ENCODE assay signal across 24 cellular contexts in genomic region chr2:121723316-121723715, GRCh38. TPM values are rescaled to one million over a fixed set of nuclear protein-coding genes. Genes with fewer than 3 reads are reported as not detected.
DNase-seq lines count a peak whose midpoint lies in the region; ATAC-seq and TF ChIP-seq lines count a peak whose summit lies in the region.
"Had no signal": no experiment of that assay in that cellular context is flagged by ENCODE, and none has a peak within 500 bp of the region (broad histone marks: within the 10 kb centered on the region; RNA-seq: fewer than 3 reads in every experiment).

No MANE protein-coding gene starts in this region.

- H3K4me1 ChIP-seq in mammary epithelial cell (ENCODE audit: insufficient read depth, low read length) = peaks cover 12% of the 10 kb centered on the region
- H3K4me1 ChIP-seq: neural progenitor cell, prostate gland, uterus had no signal

- H3K4me2 ChIP-seq in mammary epithelial cell (ENCODE audit: insufficient read depth, low read depth, low read length) = no peak overlapping the region
- H3K4me2 ChIP-seq: neural progenitor cell had no signal

- DNase-seq in MCF 10A (ENCODE audit: unreplicated experiment) (no peak), mammary epithelial cell (no peak), mesenteric fat pad (ENCODE audit: low spot score) (peak; percentile 4), GF-D8 (lab: John Stamatoyannopoulos, UW) (no peak), omental fat pad (ENCODE audit: low spot score) (no peak)
- DNase-seq in activated T-helper 2 cell treated with anti-CD3 and anti-CD28 coated beads, Interferon-gamma antibody, Interleukin-2, Interleukin-4, amounts not matched to agents 10 μg/mL and 5 μg/mL and 100 μg/mL, durations not matched to agents 14 hours and 24 hours and 36 hours (ENCODE audit: low spot score) = no peak
- DNase-seq: activated CD4-positive, alpha-beta T cell treated with anti-CD3 and anti-CD28 coated beads for 4 hours; activated gamma-delta T cell; central memory CD4-positive, alpha-beta T cell; dermis blood vessel endothelial cell; DND-41; head of caudate nucleus; Karpas-422; NCI-H1694; NCI-H524 treated with DMSO at 0.1 percent for 48 hours; T-helper 17 cell; uterus had no signal

- H3K27ac ChIP-seq in mammary epithelial cell (ENCODE audit: insufficient read depth, low read depth, low read length) = no peak overlapping the region
- H3K27ac ChIP-seq: C4-2B, neural progenitor cell, prostate gland, suprapubic skin, uterus had no signal

- TF ChIP-seq CTCF in MCF 10A (IDR thresholded peaks at IDR 0.05; ENCODE audit: unreplicated experiment) (no peak), mammary epithelial cell (conservative IDR thresholded peaks at IDR 0.05 in 1 of 2, IDR thresholded peaks at IDR 0.05 in 1 of 2; ENCODE audit: extremely low read depth in 1 of 2, insufficient read depth in 1 of 2, low read depth in 1 of 2, low read length in 2 of 2) (no peak), omental fat pad (IDR thresholded peaks at IDR 0.05) (no peak)

- no peaks in the 10 kb centered on the region for H3K27me3 ChIP-seq in mammary epithelial cell (ENCODE audit: insufficient read depth, low read length)
- H3K27me3 ChIP-seq: neural progenitor cell, suprapubic skin, uterus had no signal

- no peaks in the 10 kb centered on the region for H3K79me2 ChIP-seq in mammary epithelial cell (ENCODE audit: insufficient read depth, low read length)

- H3K4me1 Mint-ChIP-seq in MCF 10A (ENCODE audit: insufficient read depth, unreplicated experiment) = peaks cover 13% of the 10 kb centered on the region
- peaks cover 21% of the 10 kb centered on the region for H3K4me1 Mint-ChIP-seq in activated T-helper 2 cell treated with anti-CD3 and anti-CD28 coated beads, Interferon-gamma antibody, Interleukin-2, Interleukin-4, amounts not matched to agents 10 μg/mL and 5 μg/mL and 100 μg/mL, durations not matched to agents 14 hours and 24 hours and 36 hours (ENCODE audit: low read depth)
- H3K4me1 Mint-ChIP-seq: neural progenitor cell had no signal

- no peak overlapping the region for H3K4me3 Mint-ChIP-seq in MCF 10A (ENCODE audit: unreplicated experiment)
- H3K4me3 Mint-ChIP-seq in activated T-helper 2 cell treated with anti-CD3 and anti-CD28 coated beads, Interferon-gamma antibody, Interleukin-2, Interleukin-4, amounts not matched to agents 10 μg/mL and 5 μg/mL and 100 μg/mL, durations not matched to agents 14 hours and 24 hours and 36 hours (ENCODE audit: low read depth) = no peak overlapping the region
- H3K4me3 Mint-ChIP-seq: neural progenitor cell, T-helper 17 cell had no signal

- no peaks in the 10 kb centered on the region for H3K9me3 Mint-ChIP-seq in MCF 10A (ENCODE audit: unreplicated experiment)
- no peaks in the 10 kb centered on the region for H3K9me3 Mint-ChIP-seq in activated T-helper 2 cell treated with anti-CD3 and anti-CD28 coated beads, Interferon-gamma antibody, Interleukin-2, Interleukin-4, amounts not matched to agents 10 μg/mL and 5 μg/mL and 100 μg/mL, durations not matched to agents 14 hours and 24 hours and 36 hours
- H3K9me3 Mint-ChIP-seq: neural progenitor cell had no signal

- ATAC-seq in GM18520 (IDR thresholded peaks at IDR 0.05; ENCODE audit: unreplicated experiment) = no peak
- ATAC-seq in omental fat pad (ENCODE audit: low FRiP score) = no peak
- ATAC-seq: GM12878, T-helper 17 cell had no signal

- in situ Hi-C loops in mammary epithelial cell (cut with MboI; ENCODE audit: low sequenced_read_pairs in 2 of 2) = loop anchor here (25.0 kb wide), 1 partner anchor 636 kb away; no protein-coding TSS in a partner anchor

- BruUV-seq in MCF 10A (replicated peaks; lab: Mats Ljungman, UMichigan) (no TSS peak), mammary epithelial cell (replicated peaks; lab: Mats Ljungman, UMichigan) (no TSS peak)

- POLR2A ChIA-PET in MCF 10A (lab: Yijun Ruan, JAX) = interaction anchor here (0.7 to 4.4 kb wide), 7 partner anchors 13 to 233 kb away, joined by 3 to 43 read pairs (median 8); partner anchors contain the start of genes CLASP1, NIFK and RNU4ATAC

- 85% methylated on average over 4 of the region's 5 CpGs for WGBS in mammary epithelial cell (ENCODE audit: low coverage, missing lambda C conversion rate)

- H3K36me3 ChIP-seq in mammary epithelial cell (ENCODE audit: insufficient read depth, low read length) = peaks cover 12% of the 10 kb centered on the region
- H3K36me3 ChIP-seq: prostate gland, uterus had no signal

- no peaks in the 10 kb centered on the region for H3K27me3 Mint-ChIP-seq in MCF 10A (ENCODE audit: insufficient read depth, unreplicated experiment)
- no peaks in the 10 kb centered on the region for H3K27me3 Mint-ChIP-seq in activated T-helper 2 cell treated with anti-CD3 and anti-CD28 coated beads, Interferon-gamma antibody, Interleukin-2, Interleukin-4, amounts not matched to agents 10 μg/mL and 5 μg/mL and 100 μg/mL, durations not matched to agents 14 hours and 24 hours and 36 hours (ENCODE audit: low read depth)
- H3K27me3 Mint-ChIP-seq: T-helper 17 cell had no signal

- dilution Hi-C loops in mammary epithelial cell (cut with HindIII; ENCODE audit: low sequenced_read_pairs) = loop anchor here (5.0 kb wide), 2 partner anchors 71 to 196 kb away; no protein-coding TSS in a partner anchor

- no peak overlapping the region for H3K9ac ChIP-seq in mammary epithelial cell (ENCODE audit: insufficient read depth, low read length)
- H3K9ac ChIP-seq: neural progenitor cell had no signal

- H2AFZ ChIP-seq in mammary epithelial cell (ENCODE audit: low read depth, low read length) = no peak overlapping the region
- H2AFZ ChIP-seq: neural progenitor cell had no signal

- H4K20me1 ChIP-seq in mammary epithelial cell (ENCODE audit: insufficient read depth, low read length) = no peaks in the 10 kb centered on the region

- H3K36me3 Mint-ChIP-seq in MCF 10A (ENCODE audit: insufficient read depth, unreplicated experiment) = peaks cover 34% of the 10 kb centered on the region
- H3K36me3 Mint-ChIP-seq in activated T-helper 2 cell treated with anti-CD3 and anti-CD28 coated beads, Interferon-gamma antibody, Interleukin-2, Interleukin-4, amounts not matched to agents 10 μg/mL and 5 μg/mL and 100 μg/mL, durations not matched to agents 14 hours and 24 hours and 36 hours (ENCODE audit: low read depth) = peaks cover 21% of the 10 kb centered on the region

- intact Hi-C loops in MCF 10A (cut with micrococcal nuclease) = no loop called here
- intact Hi-C loops in mammary epithelial cell (cut with micrococcal nuclease) = no loop called here
- intact Hi-C loops in activated T-helper 2 cell treated with anti-CD3 and anti-CD28 coated beads, Interferon-gamma antibody, Interleukin-2, Interleukin-4, amounts not matched to agents 10 μg/mL and 5 μg/mL and 100 μg/mL, durations not matched to agents 14 hours and 24 hours and 36 hours (cut with micrococcal nuclease) = no loop called here

- peak overlapping the region; percentile 87 for H3K27ac Mint-ChIP-seq in MCF 10A (ENCODE audit: low read depth, unreplicated experiment)
- peak overlapping the region; percentile 87 for H3K27ac Mint-ChIP-seq in activated T-helper 2 cell treated with anti-CD3 and anti-CD28 coated beads, Interferon-gamma antibody, Interleukin-2, Interleukin-4, amounts not matched to agents 10 μg/mL and 5 μg/mL and 100 μg/mL, durations not matched to agents 14 hours and 24 hours and 36 hours
- H3K27ac Mint-ChIP-seq: neural progenitor cell, T-helper 17 cell had no signal

- H3K4me3 ChIP-seq in mammary epithelial cell (replicated peaks in 1 of 3; ENCODE audit: insufficient read depth in 1 of 3, low read depth in 2 of 3, low read length in 3 of 3) = no peak overlapping the region
- H3K4me3 ChIP-seq: GM12878, lung, neural progenitor cell, prostate gland, suprapubic skin, uterus had no signal

- H3K9me3 ChIP-seq in mammary epithelial cell (replicated peaks; ENCODE audit: insufficient read depth, low read length) = no peaks in the 10 kb centered on the region
- H3K9me3 ChIP-seq: prostate gland, suprapubic skin, uterus had no signal

- CTCF ChIA-PET in MCF 10A (lab: Yijun Ruan, JAX) (interaction anchor here (1.4 kb wide), 1 partner anchor 12 kb away, joined by 5 read pairs; no protein-coding TSS in a partner anchor), mammary epithelial cell (lab: Charles Lee; ENCODE audit: low non-redundant PET) (no interaction called here)

RNA-seq across cellular contexts. Expression of gene NIFK, which starts 13.4 kb away (rescaled TPM):
- total RNA-seq in MCF 10A (2022) (111 and 171 TPM in 2 replicates), mammary epithelial cell (10 to 100 TPM; 44.5 to 88.7 TPM), mesenteric fat pad (43.6 TPM), omental fat pad (10 to 100 TPM; 33.1 to 97.6 (median 50.1) TPM)
- polyA plus RNA-seq in mammary epithelial cell = 27.5 TPM
- polyA minus RNA-seq in mammary epithelial cell = 14.3 TPM
- 117 and 125 TPM in 2 replicates for total RNA-seq in activated T-helper 2 cell treated with anti-CD3 and anti-CD28 coated beads, Interferon-gamma antibody, Interleukin-2, Interleukin-4, amounts not matched to agents 10 μg/mL and 5 μg/mL and 100 μg/mL, durations not matched to agents 14 hours and 24 hours and 36 hours

RNA-seq across cellular contexts. Expression of gene TSN, which starts 32.1 kb away (rescaled TPM):
- 60.7 and 78.2 TPM in 2 replicates for total RNA-seq in MCF 10A (2022)
- 10 to 100 TPM; 54.0 to 62.6 TPM for total RNA-seq in mammary epithelial cell
- polyA plus RNA-seq in mammary epithelial cell = 31.7 TPM
- polyA minus RNA-seq in mammary epithelial cell = 177 TPM
- 67.6 and 72.5 TPM in 2 replicates for total RNA-seq in activated T-helper 2 cell treated with anti-CD3 and anti-CD28 coated beads, Interferon-gamma antibody, Interleukin-2, Interleukin-4, amounts not matched to agents 10 μg/mL and 5 μg/mL and 100 μg/mL, durations not matched to agents 14 hours and 24 hours and 36 hours
- total RNA-seq in mesenteric fat pad = 50.1 TPM
- total RNA-seq in omental fat pad = 10 to 100 TPM; 28.3 to 39.5 (median 33.2) TPM
